ENCODE assay signal across 24 cellular contexts in the genomic region with DNA sequence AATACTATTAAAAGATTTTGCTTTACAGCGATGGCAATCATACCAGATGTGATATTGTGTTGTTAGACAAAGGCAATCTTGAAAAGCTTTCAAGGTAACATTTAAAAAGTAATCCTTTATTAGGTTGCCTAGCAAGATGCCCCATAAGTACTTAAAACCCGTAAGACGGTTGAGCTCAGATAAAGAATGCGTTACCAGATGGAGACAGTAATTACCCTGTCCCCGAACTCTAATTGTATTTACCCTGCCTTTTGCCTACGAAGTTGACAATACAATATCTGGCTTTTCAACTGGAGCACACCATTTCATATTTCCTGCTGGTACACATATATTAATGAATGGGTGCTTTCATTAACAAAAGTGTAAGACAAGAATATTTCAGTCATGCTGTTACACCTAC.
DNase-seq lines count a peak whose midpoint lies in the region; ATAC-seq lines count a peak whose summit lies in the region.
"Had no signal": no experiment of that assay in that cellular context is flagged by ENCODE, and none has a peak within 500 bp of the region (broad histone marks: within the 10 kb centered on the region; RNA-seq: fewer than 3 reads in every experiment).

No MANE protein-coding gene starts in this region.

- intact Hi-C loops in head of caudate nucleus (cut with DNase I): no loop called here

- H3K4me1 ChIP-seq in mesodermal cell (ENCODE audit: control insufficient read depth, insufficient read depth, low read length, poor library complexity, severe bottlenecking): no peaks in the 10 kb centered on the region
- H3K4me1 ChIP-seq: prostate gland had no signal

- no peaks in the 10 kb centered on the region for H3K9me3 ChIP-seq in mesodermal cell (ENCODE audit: control insufficient read depth, low read length)
- H3K9me3 ChIP-seq: prostate gland had no signal

- H3K36me3 ChIP-seq in mesodermal cell (ENCODE audit: control insufficient read depth, insufficient read depth, low read length): no peaks in the 10 kb centered on the region
- H3K36me3 ChIP-seq: heart left ventricle, left ventricle myocardium inferior, prostate gland had no signal

- 96 to 100% methylated on average over 3 to 4 of the region's 6 CpGs for WGBS in mesodermal cell (ENCODE audit: insufficient coverage in 2 of 2), 2 experiments

- no peaks in the 10 kb centered on the region for H3K36me3 Mint-ChIP-seq in stimulated activated memory B cell treated with anti-CD40 and anti-IgM and Interleukin-4, amounts not matched to agents 10 μg/mL and 1 μg/mL and 100 μg/mL, for 72 hours
- H3K36me3 Mint-ChIP-seq: type B pancreatic cell had no signal

- H3K4me3 Mint-ChIP-seq in stimulated activated memory B cell treated with anti-CD40 and anti-IgM and Interleukin-4, amounts not matched to agents 10 μg/mL and 1 μg/mL and 100 μg/mL, for 72 hours: no peak overlapping the region
- H3K4me3 Mint-ChIP-seq: activated CD4-positive, alpha-beta memory T cell treated with anti-CD3 and anti-CD28 coated beads, Interleukin-2, amount 10 ng/mL, durations not matched to agents 7 days and 5 days; CD8-positive, alpha-beta memory T cell; dendritic cell treated with granulocyte-macrophage colony-stimulating factor and Interleukin-4, amounts not matched to agents 40 ng/mL and 50 ng/mL, for 4 days; HFFc6; neural crest cell; stimulated activated naive CD8-positive, alpha-beta T cell treated with anti-CD3 and anti-CD28 coated beads, Interleukin-15, Interleukin-2, amounts not matched to agents 100 ng/mL and 50 ng/mL, for 24 hours had no signal

- H3K4me3 ChIP-seq in mesodermal cell (ENCODE audit: extremely low read depth, insufficient read depth, low read length, poor library complexity, severe bottlenecking): no peak overlapping the region
- H3K4me3 ChIP-seq: heart left ventricle, left ventricle myocardium inferior, prostate gland had no signal

- peak overlapping the region; percentile 18 for H3K27ac ChIP-seq in mesodermal cell (ENCODE audit: low read depth, low read length, severe bottlenecking)
- H3K27ac ChIP-seq: heart left ventricle, left ventricle myocardium inferior, prostate gland, SK-N-MC had no signal

- peaks cover 10% of the 10 kb centered on the region for H3K4me1 Mint-ChIP-seq in stimulated activated memory B cell treated with anti-CD40 and anti-IgM and Interleukin-4, amounts not matched to agents 10 μg/mL and 1 μg/mL and 100 μg/mL, for 72 hours
- H3K4me1 Mint-ChIP-seq: neural crest cell had no signal

- no peak for ATAC-seq in stimulated activated memory B cell treated with anti-CD40 and anti-IgM and Interleukin-4, amounts not matched to agents 10 μg/mL and 1 μg/mL and 100 μg/mL, for 72 hours
- no peak for ATAC-seq in HG03521 (IDR thresholded peaks at IDR 0.05; ENCODE audit: unreplicated experiment)
- ATAC-seq: heart left ventricle, Panc1 had no signal

- peaks cover 12% of the 10 kb centered on the region for H3K9me3 Mint-ChIP-seq in stimulated activated memory B cell treated with anti-CD40 and anti-IgM and Interleukin-4, amounts not matched to agents 10 μg/mL and 1 μg/mL and 100 μg/mL, for 72 hours
- H3K9me3 Mint-ChIP-seq: HFFc6, type B pancreatic cell had no signal

- H3K27ac Mint-ChIP-seq in stimulated activated memory B cell treated with anti-CD40 and anti-IgM and Interleukin-4, amounts not matched to agents 10 μg/mL and 1 μg/mL and 100 μg/mL, for 72 hours: no peak overlapping the region
- H3K27ac Mint-ChIP-seq: activated CD4-positive, alpha-beta memory T cell treated with anti-CD3 and anti-CD28 coated beads, Interleukin-2, amount 10 ng/mL, durations not matched to agents 7 days and 5 days; CD8-positive, alpha-beta memory T cell; dendritic cell treated with granulocyte-macrophage colony-stimulating factor and Interleukin-4, amounts not matched to agents 40 ng/mL and 50 ng/mL, for 4 days; HFFc6; stimulated activated naive CD8-positive, alpha-beta T cell treated with anti-CD3 and anti-CD28 coated beads, Interleukin-15, Interleukin-2, amounts not matched to agents 100 ng/mL and 50 ng/mL, for 24 hours; type B pancreatic cell had no signal

- peaks cover 44% of the 10 kb centered on the region for H3K27me3 Mint-ChIP-seq in stimulated activated memory B cell treated with anti-CD40 and anti-IgM and Interleukin-4, amounts not matched to agents 10 μg/mL and 1 μg/mL and 100 μg/mL, for 72 hours
- H3K27me3 Mint-ChIP-seq: stimulated activated naive CD8-positive, alpha-beta T cell treated with anti-CD3 and anti-CD28 coated beads, Interleukin-15, Interleukin-2, amounts not matched to agents 100 ng/mL and 50 ng/mL, for 24 hours; type B pancreatic cell had no signal

- peak; percentile 100 for DNase-seq in DMS79 treated with DMSO at 0.1 percent for 48 hours (lab: John Stamatoyannopoulos, UW)
- DNase-seq in NCI-H187 treated with DMSO at 0.1 percent for 48 hours (lab: John Stamatoyannopoulos, UW): peak; percentile 73
- peak; percentile 98 for DNase-seq in NCI-H524 treated with DMSO at 0.1 percent for 48 hours (lab: John Stamatoyannopoulos, UW)
- no peak for DNase-seq in head of caudate nucleus
- DNase-seq: activated CD4-positive, alpha-beta memory T cell treated with anti-CD3 and anti-CD28 coated beads, Interleukin-2, amount 10 ng/mL, durations not matched to agents 7 days and 5 days; activated CD4-positive, CD25-positive, alpha-beta regulatory T cell; AML-193; amniotic stem cell; CD8-positive, alpha-beta memory T cell; EL; heart left ventricle; HFFc6; Kasumi-1; left ventricle myocardium inferior had no signal

Comparison
In these comparisons a context has a peak if more than half of its experiments do, and no peak if none do; other contexts are left out.
1. DNase-seq: peak in DMS79 treated with DMSO at 0.1 percent for 48 hours (single experiment), NCI-H187 treated with DMSO at 0.1 percent for 48 hours (single experiment) and NCI-H524 treated with DMSO at 0.1 percent for 48 hours (single experiment); none in head of caudate nucleus (0 of 42).